23 cellular contexts compared by ENCODE assay signal in the genomic region with DNA sequence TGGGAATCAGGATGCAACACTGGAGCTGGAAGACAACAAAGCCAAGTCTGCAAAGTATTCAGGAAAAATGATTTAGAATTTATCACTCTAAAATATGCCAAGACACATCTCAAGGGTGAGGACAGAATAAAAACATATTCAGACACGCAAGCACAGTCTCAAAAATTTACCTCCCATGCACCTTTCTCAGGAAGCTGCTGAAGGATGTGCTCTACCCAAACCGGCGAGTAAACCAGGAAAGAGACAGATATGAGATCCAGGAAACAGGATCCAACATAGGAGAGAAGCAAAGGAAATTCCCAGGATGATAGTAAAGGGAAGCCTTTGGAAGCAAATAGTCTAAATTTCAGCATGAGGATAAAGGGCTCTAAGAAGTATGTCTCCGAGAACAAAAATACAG. TPM values are rescaled to one million over a fixed set of nuclear protein-coding genes. Genes with fewer than 3 reads are reported as not detected.
DNase-seq lines count a peak whose midpoint lies in the region; ATAC-seq, FAIRE-seq and TF ChIP-seq lines count a peak whose summit lies in the region.
"Had no signal": no experiment of that assay in that cellular context is flagged by ENCODE, and none has a peak within 500 bp of the region (broad histone marks: within the 10 kb centered on the region; RNA-seq: fewer than 3 reads in every experiment).

No MANE protein-coding gene starts in this region.

- peaks cover 11% of the 10 kb centered on the region for H3K9me3 Mint-ChIP-seq in activated T-helper 2 cell treated with anti-CD3 and anti-CD28 coated beads, Interferon-gamma antibody, Interleukin-2, Interleukin-4, amounts not matched to agents 10 μg/mL and 5 μg/mL and 100 μg/mL, durations not matched to agents 14 hours and 24 hours and 36 hours
- peaks cover 5% of the 10 kb centered on the region for H3K9me3 Mint-ChIP-seq in stimulated activated effector memory CD8-positive, alpha-beta T cell treated with anti-CD3 and anti-CD28 coated beads, Interleukin-12 subunit alpha, Interleukin-12 subunit beta, amount 100 ng/mL, for 72 hours
- H3K9me3 Mint-ChIP-seq in neural progenitor cell: no peaks in the 10 kb centered on the region
- H3K9me3 Mint-ChIP-seq: H9 had no signal

- no peaks in the 10 kb centered on the region for H3K27me3 ChIP-seq in HepG2 (ENCODE audit: control insufficient read depth in 1 of 2, insufficient read depth in 2 of 2, low read length in 2 of 2)
- peaks cover 0 to 7% of the 10 kb centered on the region in 2 donors for H3K27me3 ChIP-seq in right lobe of liver
- no peaks in the 10 kb centered on the region for H3K27me3 ChIP-seq in neural progenitor cell

- DNase-seq in HepG2 (ENCODE audit: low spot score) (no peak), right lobe of liver (no peak), neural progenitor cell (ENCODE audit: low spot score) (no peak)
- DNase-seq in activated T-helper 2 cell treated with anti-CD3 and anti-CD28 coated beads, Interferon-gamma antibody, Interleukin-2, Interleukin-4, amounts not matched to agents 10 μg/mL and 5 μg/mL and 100 μg/mL, durations not matched to agents 14 hours and 24 hours and 36 hours (ENCODE audit: low spot score): no peak
- no peak for DNase-seq in stimulated activated effector memory CD8-positive, alpha-beta T cell treated with anti-CD3 and anti-CD28 coated beads, Interleukin-12 subunit alpha, Interleukin-12 subunit beta, amount 100 ng/mL, for 72 hours (ENCODE audit: low spot score in 2 of 2)
- DNase-seq: 8988T; ACHN; AML-193; C1 segment of cervical spinal cord; Calu3; CD4-positive, alpha-beta memory T cell; COR-L47; DMS53; DMS79 treated with DMSO at 0.1 percent for 48 hours; GF-D8; H9 had no signal

- H3K36me3 Mint-ChIP-seq in activated T-helper 2 cell treated with anti-CD3 and anti-CD28 coated beads, Interferon-gamma antibody, Interleukin-2, Interleukin-4, amounts not matched to agents 10 μg/mL and 5 μg/mL and 100 μg/mL, durations not matched to agents 14 hours and 24 hours and 36 hours (ENCODE audit: low read depth): peaks cover 61% of the 10 kb centered on the region
- peaks cover 63% of the 10 kb centered on the region for H3K36me3 Mint-ChIP-seq in stimulated activated effector memory CD8-positive, alpha-beta T cell treated with anti-CD3 and anti-CD28 coated beads, Interleukin-12 subunit alpha, Interleukin-12 subunit beta, amount 100 ng/mL, for 72 hours
- H3K36me3 Mint-ChIP-seq in neural progenitor cell: peaks cover 44% of the 10 kb centered on the region

- H3K4me3 Mint-ChIP-seq in activated T-helper 2 cell treated with anti-CD3 and anti-CD28 coated beads, Interferon-gamma antibody, Interleukin-2, Interleukin-4, amounts not matched to agents 10 μg/mL and 5 μg/mL and 100 μg/mL, durations not matched to agents 14 hours and 24 hours and 36 hours (ENCODE audit: low read depth): no peak overlapping the region
- H3K4me3 Mint-ChIP-seq in stimulated activated effector memory CD8-positive, alpha-beta T cell treated with anti-CD3 and anti-CD28 coated beads, Interleukin-12 subunit alpha, Interleukin-12 subunit beta, amount 100 ng/mL, for 72 hours: no peak overlapping the region
- no peak overlapping the region for H3K4me3 Mint-ChIP-seq in neural progenitor cell
- H3K4me3 Mint-ChIP-seq: CD4-positive, alpha-beta memory T cell; GM23338; H9 had no signal

- in situ Hi-C loops in HepG2 (cut with HindIII; ENCODE audit: extremely low pct_ligation_motif_present, low pct_unique_long_range_greater_than_20kb): no loop called here

- WGBS in HepG2 (ENCODE audit: low lambda C conversion rate): 97% methylated on average over 4 of the region's 4 CpGs
- WGBS in right lobe of liver (ENCODE audit: insufficient coverage, low coverage, low lambda C conversion rate, missing lambda C conversion rate): 52% methylated on average over 4 of the region's 4 CpGs

- TF ChIP-seq CTCF in HepG2 (CRISPR knock-in tag; IDR thresholded peaks at IDR 0.05): no peak
- no peak for TF ChIP-seq CTCF in right lobe of liver (IDR thresholded peaks at IDR 0.05)
- no peak for TF ChIP-seq CTCF in neural progenitor cell (IDR thresholded peaks at IDR 0.05)

- H3K4me3 ChIP-seq in HepG2 (replicated peaks in 1 of 3; ENCODE audit: insufficient read depth in 1 of 3, low read depth in 2 of 3, low read length in 3 of 3) (no peak overlapping the region), right lobe of liver (no peak overlapping the region), neural progenitor cell (no peak overlapping the region)
- H3K4me3 ChIP-seq: A549, GM23338 had no signal

- intact Hi-C loops in HepG2 (cut with micrococcal nuclease; ENCODE audit: unreplicated experiment): no loop called here
- intact Hi-C loops in right lobe of liver (cut with DNase I): no loop called here
- intact Hi-C loops in activated T-helper 2 cell treated with anti-CD3 and anti-CD28 coated beads, Interferon-gamma antibody, Interleukin-2, Interleukin-4, amounts not matched to agents 10 μg/mL and 5 μg/mL and 100 μg/mL, durations not matched to agents 14 hours and 24 hours and 36 hours (cut with micrococcal nuclease): no loop called here

- BruUV-seq in HepG2 (replicated peaks; lab: Mats Ljungman, UMichigan): no TSS peak

- H3K9ac ChIP-seq in HepG2 (ENCODE audit: insufficient read depth, low read depth, low read length) (no peak overlapping the region), neural progenitor cell (no peak overlapping the region)

- H3F3A ChIP-seq in neural progenitor cell (ENCODE audit: low read depth): no peaks in the 10 kb centered on the region

- peaks cover 8% of the 10 kb centered on the region; the same call in 1 of the 2 replicates for H3K4me1 ChIP-seq in HepG2 (ENCODE audit: insufficient read depth, low read length)
- H3K4me1 ChIP-seq in right lobe of liver: no peaks in the 10 kb centered on the region
- no peaks in the 10 kb centered on the region for H3K4me1 ChIP-seq in neural progenitor cell
- H3K4me1 ChIP-seq: A549 had no signal

- TF ChIP-seq POLR2A in HepG2 (IDR thresholded peaks at IDR 0.05; ENCODE audit: insufficient read depth in 1 of 2, low read depth in 2 of 2, low read length in 2 of 2) (no peak), right lobe of liver (IDR thresholded peaks at IDR 0.05) (no peak)

- H3K79me2 ChIP-seq in HepG2 (ENCODE audit: insufficient read depth, low read length) (peaks cover 58% of the 10 kb centered on the region), neural progenitor cell (ENCODE audit: low read depth) (no peaks in the 10 kb centered on the region)

- H3K27me3 Mint-ChIP-seq in activated T-helper 2 cell treated with anti-CD3 and anti-CD28 coated beads, Interferon-gamma antibody, Interleukin-2, Interleukin-4, amounts not matched to agents 10 μg/mL and 5 μg/mL and 100 μg/mL, durations not matched to agents 14 hours and 24 hours and 36 hours (ENCODE audit: low read depth): no peaks in the 10 kb centered on the region
- H3K27me3 Mint-ChIP-seq in neural progenitor cell (ENCODE audit: insufficient read depth, low read depth): no peaks in the 10 kb centered on the region
- H3K27me3 Mint-ChIP-seq: CD4-positive, alpha-beta memory T cell had no signal

- TF ChIP-seq RAD21 in HepG2 (CRISPR knock-in tag; IDR thresholded peaks at IDR 0.05): no peak

- H4K20me1 ChIP-seq in HepG2 (ENCODE audit: insufficient read depth, low read length) (peaks cover 65% of the 10 kb centered on the region), neural progenitor cell (ENCODE audit: low read depth) (no peaks in the 10 kb centered on the region)

- no peak overlapping the region for H3K27ac ChIP-seq in HepG2 (ENCODE audit: extremely low read length, insufficient read depth, low read length)
- no peak overlapping the region for H3K27ac ChIP-seq in right lobe of liver
- H3K27ac ChIP-seq in neural progenitor cell: no peak overlapping the region
- H3K27ac ChIP-seq: A549 had no signal

- peaks cover 7 to 41% of the 10 kb centered on the region in 2 experiments for H3K36me3 ChIP-seq in HepG2 (replicated peaks in 1 of 2; ENCODE audit: control insufficient read depth in 1 of 2, insufficient read depth in 2 of 2, low read length in 2 of 2)
- no peaks in the 10 kb centered on the region for H3K36me3 ChIP-seq in right lobe of liver
- no peaks in the 10 kb centered on the region for H3K36me3 ChIP-seq in neural progenitor cell

- H3K27ac Mint-ChIP-seq in activated T-helper 2 cell treated with anti-CD3 and anti-CD28 coated beads, Interferon-gamma antibody, Interleukin-2, Interleukin-4, amounts not matched to agents 10 μg/mL and 5 μg/mL and 100 μg/mL, durations not matched to agents 14 hours and 24 hours and 36 hours: peak overlapping the region; percentile 8
- H3K27ac Mint-ChIP-seq in stimulated activated effector memory CD8-positive, alpha-beta T cell treated with anti-CD3 and anti-CD28 coated beads, Interleukin-12 subunit alpha, Interleukin-12 subunit beta, amount 100 ng/mL, for 72 hours: peak overlapping the region; percentile 57
- no peak overlapping the region for H3K27ac Mint-ChIP-seq in neural progenitor cell
- H3K27ac Mint-ChIP-seq: CD4-positive, alpha-beta memory T cell; GM23338 had no signal

- FAIRE-seq in HepG2 (lab: Jason Lieb, UNC): no peak
- FAIRE-seq: GM12891 had no signal

- CTCF ChIA-PET in HepG2 (lab: Yijun Ruan, JAX; ENCODE audit: low intra/inter-chr PET ratio, low total read pairs): no interaction called here

- H2AFZ ChIP-seq in HepG2 (ENCODE audit: low read length): no peak overlapping the region
- H2AFZ ChIP-seq in neural progenitor cell (replicated peaks): no peak overlapping the region
- H2AFZ ChIP-seq: GM23338 had no signal

- H3K4me1 Mint-ChIP-seq in activated T-helper 2 cell treated with anti-CD3 and anti-CD28 coated beads, Interferon-gamma antibody, Interleukin-2, Interleukin-4, amounts not matched to agents 10 μg/mL and 5 μg/mL and 100 μg/mL, durations not matched to agents 14 hours and 24 hours and 36 hours (ENCODE audit: low read depth): peaks cover 5% of the 10 kb centered on the region
- no peaks in the 10 kb centered on the region for H3K4me1 Mint-ChIP-seq in stimulated activated effector memory CD8-positive, alpha-beta T cell treated with anti-CD3 and anti-CD28 coated beads, Interleukin-12 subunit alpha, Interleukin-12 subunit beta, amount 100 ng/mL, for 72 hours
- no peaks in the 10 kb centered on the region for H3K4me1 Mint-ChIP-seq in neural progenitor cell
- H3K4me1 Mint-ChIP-seq: GM23338 had no signal

- H3K4me2 ChIP-seq in HepG2 (ENCODE audit: low read depth, low read length) (no peak overlapping the region), neural progenitor cell (no peak overlapping the region)
- H3K4me2 ChIP-seq: A549, GM23338 had no signal

- H3K9me3 ChIP-seq in HepG2 (ENCODE audit: low read length): no peaks in the 10 kb centered on the region
- H3K9me3 ChIP-seq in right lobe of liver: no peaks in the 10 kb centered on the region
- H3K9me3 ChIP-seq in neural progenitor cell (ENCODE audit: low read depth): no peaks in the 10 kb centered on the region
- H3K9me3 ChIP-seq: A549 had no signal

- no peak for ATAC-seq in HepG2
- no peak for ATAC-seq in right lobe of liver
- no peak for ATAC-seq in stimulated activated effector memory CD8-positive, alpha-beta T cell treated with anti-CD3 and anti-CD28 coated beads, Interleukin-12 subunit alpha, Interleukin-12 subunit beta, amount 100 ng/mL, for 72 hours
- no peak for ATAC-seq in GM18511 (IDR thresholded peaks at IDR 0.05; ENCODE audit: unreplicated experiment)
- ATAC-seq: A549, GM23338, HCT116 had no signal

- TF ChIP-seq EP300 in HepG2 (IDR thresholded peaks at IDR 0.05; ENCODE audit: low read depth in 2 of 2, low read length in 2 of 2) (no peak), HepG2 (CRISPR knock-in tag; IDR thresholded peaks at IDR 0.05; ENCODE audit: borderline replicate concordance) (no peak)

- POLR2A ChIA-PET in HepG2 (lab: Yijun Ruan, JAX): no interaction called here

RNA-seq across cellular contexts. Expression of a gene that starts 30.8 kb away (rescaled TPM):
- total RNA-seq in HepG2 (2016; rRNA removed; fragmentation: Illumina TruSeq; extraction: Trizol) (0.31 and 0.33 TPM in 2 replicates), right lobe of liver (under 1 TPM in 2 of 6 experiments, not detected in 4; 0.16 to 0.27 TPM), neural progenitor cell (ENCODE audit: low replicate concordance) (1.3 and 1.6 TPM in 2 replicates)
- total RNA-seq in HepG2 (2016; cell fraction: cytosol; rRNA removed; fragmentation: Illumina TruSeq; extraction: Trizol; ENCODE audit: low read depth): not detected in 2 replicates
- total RNA-seq in HepG2 (2016; cell fraction: insoluble cytoplasmic fraction; rRNA removed; fragmentation: Illumina TruSeq; extraction: Trizol): 0.32 TPM in 1 of 2 replicates, not detected in the other
- total RNA-seq in HepG2 (2016; cell fraction: membrane; rRNA removed; fragmentation: Illumina TruSeq; extraction: Trizol): 0.10 and 0.19 TPM in 2 replicates
- total RNA-seq in HepG2 (2016; cell fraction: nucleus; rRNA removed; fragmentation: Illumina TruSeq; extraction: Trizol): 0.68 and 0.81 TPM in 2 replicates
- 1.1 and 1.4 TPM in 2 replicates for polyA plus RNA-seq in HepG2 (2011; rRNA removed)
- 0.55 and 0.60 TPM in 2 replicates for polyA plus RNA-seq in HepG2 (2011; cell fraction: cytosol; rRNA removed)
- polyA plus RNA-seq in HepG2 (2011; cell fraction: nucleus; rRNA removed): 7.8 and 9.1 TPM in 2 replicates
- 0.74 and 1.1 TPM in 2 replicates for polyA plus RNA-seq in HepG2 (2012)
- polyA plus RNA-seq in HepG2 (2016; cell fraction: cytosol; fragmentation: Illumina TruSeq; extraction: Trizol; ENCODE audit: low read depth): 0.14 TPM in 1 of 2 replicates, not detected in the other
- polyA plus RNA-seq in HepG2 (2016; cell fraction: insoluble cytoplasmic fraction; fragmentation: Illumina TruSeq; extraction: Trizol; ENCODE audit: low read depth): 0.15 and 0.27 TPM in 2 replicates
- 0.10 TPM in 1 of 2 replicates, not detected in the other for polyA plus RNA-seq in HepG2 (2016; cell fraction: membrane; fragmentation: Illumina TruSeq; extraction: Trizol; ENCODE audit: low read depth)
- polyA plus RNA-seq in HepG2 (2016; cell fraction: nucleus; fragmentation: Illumina TruSeq; extraction: Trizol; ENCODE audit: insufficient read depth, low read depth): 0.95 TPM in 1 of 2 replicates, not detected in the other
- 2.6 and 13.2 TPM in 2 replicates for polyA minus RNA-seq in HepG2 (2011; rRNA and poly(A)+ RNA removed; ENCODE audit: low replicate concordance)
- polyA minus RNA-seq in HepG2 (2011; cell fraction: cytosol; rRNA and poly(A)+ RNA removed): 0.79 and 1.2 TPM in 2 replicates
- 18.4 and 25.6 TPM in 2 replicates for polyA minus RNA-seq in HepG2 (2011; cell fraction: nucleus; rRNA and poly(A)+ RNA removed)
- total RNA-seq in activated T-helper 2 cell treated with anti-CD3 and anti-CD28 coated beads, Interferon-gamma antibody, Interleukin-2, Interleukin-4, amounts not matched to agents 10 μg/mL and 5 μg/mL and 100 μg/mL, durations not matched to agents 14 hours and 24 hours and 36 hours: 0.87 and 0.98 TPM in 2 replicates
- total RNA-seq: Daoy, G401 had no signal
- polyA plus RNA-seq: CD4-positive, alpha-beta memory T cell had no signal
